ENCODE assay signal across 23 cellular contexts in genomic region chr12:112539221-112539620, GRCh38.
DNase-seq lines count a peak whose midpoint lies in the region; ATAC-seq and TF ChIP-seq lines count a peak whose summit lies in the region.
"Had no signal": no experiment of that assay in that cellular context is flagged by ENCODE, and none has a peak within 500 bp of the region (broad histone marks: within the 10 kb centered on the region; RNA-seq: fewer than 3 reads in every experiment).

No MANE protein-coding gene starts in this region.

- H3F3A ChIP-seq in SK-N-SH (replicated peaks; ENCODE audit: insufficient read depth), result no peaks in the 10 kb centered on the region

- TF ChIP-seq RAD21 in SK-N-SH (IDR thresholded peaks at IDR 0.05; ENCODE audit: low read length), result no peak

- DNase-seq in SK-N-SH (no peak), osteoblast (ENCODE audit: insufficient read length, low spot score, missing footprints) (no peak), left lobe of liver (ENCODE audit: low spot score) (no peak), cerebellar cortex (ENCODE audit: low spot score) (no peak), retina (no peak)
- DNase-seq: activated CD4-positive, alpha-beta T cell treated with anti-CD3 and anti-CD28 coated beads, Interleukin-2, amount 10 ng/mL, durations not matched to agents 24 days and 14 days; activated CD8-positive, alpha-beta memory T cell treated with anti-CD3 and anti-CD28 coated beads, Interleukin-2, amount 10 ng/mL, durations not matched to agents 7 days and 5 days; activated naive CD8-positive, alpha-beta T cell treated with anti-CD3 and anti-CD28 coated beads for 36 hours; AML-193; hypothalamus; lower lobe of right lung; MG63; NCI-H1436; NCI-H2107; NCI-H524; psoas muscle; Right ventricle myocardium superior had no signal

- H3K36me3 ChIP-seq in SK-N-SH (replicated peaks in 1 of 2; ENCODE audit: control insufficient read depth in 1 of 2, insufficient read depth in 2 of 2, low read length in 1 of 2) (no peaks in the 10 kb centered on the region), osteoblast (ENCODE audit: insufficient read depth, low read length) (no peaks in the 10 kb centered on the region)
- H3K36me3 ChIP-seq: lower lobe of right lung, MG63 had no signal

- 43% methylated on average over 3 of the region's 3 CpGs for WGBS in SK-N-SH (ENCODE audit: low lambda C conversion rate)

- no peaks in the 10 kb centered on the region for H3K79me2 ChIP-seq in SK-N-SH (ENCODE audit: insufficient read depth)
- no peaks in the 10 kb centered on the region for H3K79me2 ChIP-seq in osteoblast (ENCODE audit: insufficient read depth, low read length)

- H3K4me3 ChIP-seq in SK-N-SH (ENCODE audit: low read depth in 2 of 2, low read length in 1 of 2) (no peak overlapping the region), osteoblast (ENCODE audit: insufficient read depth, low read length) (no peak overlapping the region)
- H3K4me3 ChIP-seq: lower lobe of right lung, MG63, psoas muscle had no signal

- CTCF ChIA-PET in SK-N-SH (lab: Yijun Ruan, JAX), result interaction anchor here (0.7 to 1.7 kb wide), 6 partner anchors 13 to 130 kb away, joined by 3 to 7 read pairs (median 4); no protein-coding TSS in a partner anchor

- ATAC-seq in left lobe of liver (no peak), HG03460 (IDR thresholded peaks at IDR 0.05; ENCODE audit: unreplicated experiment) (no peak)
- ATAC-seq: activated CD8-positive, alpha-beta memory T cell treated with anti-CD3 and anti-CD28 coated beads, Interleukin-2, amount 10 ng/mL, durations not matched to agents 7 days and 5 days; foreskin keratinocyte; lower lobe of right lung; psoas muscle; stimulated activated memory B cell treated with anti-CD40 and anti-IgM and Interleukin-4, amounts not matched to agents 10 μg/mL and 1 μg/mL and 100 μg/mL, for 72 hours had no signal

- POLR2A ChIA-PET in SK-N-SH (lab: Yijun Ruan, JAX), result no interaction called here

- no peaks in the 10 kb centered on the region for H3K9me2 ChIP-seq in SK-N-SH

- H2AFZ ChIP-seq in SK-N-SH (ENCODE audit: low read depth) (no peak overlapping the region), osteoblast (ENCODE audit: low read length) (no peak overlapping the region)

- H3K9me3 ChIP-seq in SK-N-SH (no peaks in the 10 kb centered on the region), osteoblast (ENCODE audit: low read depth, low read length) (no peaks in the 10 kb centered on the region)
- H3K9me3 ChIP-seq: lower lobe of right lung, MG63, psoas muscle had no signal

- TF ChIP-seq CTCF in C4-2B (conservative IDR thresholded peaks at IDR 0.05) (peak; percentile 42), LNCAP (IDR thresholded peaks at IDR 0.05) (peak; percentile 27; the same call in 1 of the 2 replicates), SK-N-SH (IDR thresholded peaks at IDR 0.05) (peak; percentile 28; the same call in 1 of the 2 replicates), osteoblast (IDR thresholded peaks at IDR 0.05; ENCODE audit: extremely low read depth, low read depth, low read length) (peak; percentile 13)

- H3K27ac ChIP-seq in C4-2B (no peak overlapping the region), SK-N-SH (ENCODE audit: low read depth in 2 of 2, low read length in 1 of 2) (no peak overlapping the region), osteoblast (ENCODE audit: low read depth, low read length) (no peak overlapping the region)
- H3K27ac ChIP-seq: epithelial cell of prostate, foreskin keratinocyte, lower lobe of right lung, psoas muscle had no signal

- H3K4me1 ChIP-seq in SK-N-SH (ENCODE audit: control insufficient read depth in 1 of 2, insufficient read depth in 2 of 2, low read depth in 1 of 2, low read length in 1 of 2), result peaks cover 0 to 5% of the 10 kb centered on the region in 2 experiments; a peak in 1 of 4 replicates
- no peaks in the 10 kb centered on the region for H3K4me1 ChIP-seq in osteoblast (ENCODE audit: insufficient read depth, low read length)
- H3K4me1 ChIP-seq: foreskin keratinocyte, lower lobe of right lung, psoas muscle had no signal

- H3K4me2 ChIP-seq in SK-N-SH (no peak overlapping the region), osteoblast (ENCODE audit: insufficient read depth, low read length) (no peak overlapping the region)

- H3K27me3 ChIP-seq in SK-N-SH (ENCODE audit: insufficient read depth), result no peaks in the 10 kb centered on the region
- peaks cover 2% of the 10 kb centered on the region for H3K27me3 ChIP-seq in osteoblast (ENCODE audit: insufficient read depth, low read length)
- H3K27me3 ChIP-seq: foreskin keratinocyte, MG63 had no signal

- no peak for TF ChIP-seq EP300 in SK-N-SH (IDR thresholded peaks at IDR 0.05; ENCODE audit: borderline replicate concordance in 1 of 2, low read depth in 1 of 2, low read length in 1 of 2)

- no peaks in the 10 kb centered on the region for H4K20me1 ChIP-seq in SK-N-SH (ENCODE audit: insufficient read depth)
- H4K20me1 ChIP-seq in osteoblast (ENCODE audit: insufficient read depth, low read length), result no peaks in the 10 kb centered on the region

- no peak overlapping the region for H3K9ac ChIP-seq in SK-N-SH

TF ChIP-seq in SK-N-SH, 30 proteins besides CTCF, POLR2A, EP300 and RAD21 (continues in another document):
- TF ChIP-seq PBX3 (IDR thresholded peaks at IDR 0.05) (no peak), JUND (IDR thresholded peaks at IDR 0.05) (no peak), YY1 (IDR thresholded peaks at IDR 0.05; ENCODE audit: low read depth) (no peak), GATA2 (CRISPR knock-in tag; IDR thresholded peaks at IDR 0.05) (no peak), TCF12 (IDR thresholded peaks at IDR 0.05) (no peak), MEF2A (IDR thresholded peaks at IDR 0.05; ENCODE audit: borderline replicate concordance, low read depth) (no peak), TEAD4 (IDR thresholded peaks at IDR 0.05; ENCODE audit: borderline replicate concordance, insufficient read depth) (no peak), REST (IDR thresholded peaks at IDR 0.05; ENCODE audit: low read depth, low read length) (no peak), ELF1 (IDR thresholded peaks at IDR 0.05) (no peak), MXI1 (IDR thresholded peaks at IDR 0.05; ENCODE audit: low read depth, low read length) (no peak), IRF3 (IDR thresholded peaks at IDR 0.05; ENCODE audit: low read depth, low read length) (no peak), TAF1 (IDR thresholded peaks at IDR 0.05; ENCODE audit: borderline replicate concordance, low read depth, low read length) (no peak), RFX5 (IDR thresholded peaks at IDR 0.05; ENCODE audit: low read length) (no peak), EZH2phosphoT487 (IDR thresholded peaks at IDR 0.05; ENCODE audit: borderline replicate concordance, low read depth) (no peak), SIN3A (IDR thresholded peaks at IDR 0.05; ENCODE audit: borderline replicate concordance, low read depth, low read length) (no peak), MAX (IDR thresholded peaks at IDR 0.05; ENCODE audit: low read depth) (no peak), NFIC (IDR thresholded peaks at IDR 0.05; ENCODE audit: borderline replicate concordance) (no peak), FOXJ3 (CRISPR knock-in tag; IDR thresholded peaks at IDR 0.05) (no peak)
